8 cellular contexts compared by ENCODE assay signal in genomic region chr12:123365141-123365917, GRCh38. TPM values are rescaled to one million over a fixed set of nuclear protein-coding genes. Genes with fewer than 3 reads are reported as not detected.
DNase-seq lines count a peak whose midpoint lies in the region; ATAC-seq and TF ChIP-seq lines count a peak whose summit lies in the region.

No MANE protein-coding gene starts in this region.

- H2AFZ ChIP-seq in parathyroid adenoma, result peak overlapping the region; percentile 99

- TF ChIP-seq EP300 in transverse colon (IDR thresholded peaks at IDR 0.05; ENCODE audit: low read depth), result no peak

- ATAC-seq in HG02642 (IDR thresholded peaks at IDR 0.05; ENCODE audit: poor library complexity, unreplicated experiment), result peak; percentile 74

- peak overlapping the region; percentile 97 for H3K9ac ChIP-seq in parathyroid adenoma

- peak; percentile 68 for TF ChIP-seq POLR2A in transverse colon (IDR thresholded peaks at IDR 0.05)

- peak overlapping the region; percentile 70 for H3K4me3 ChIP-seq in GM12865 (ENCODE audit: low read depth, low read length)
- peak overlapping the region; percentile 95 for H3K4me3 ChIP-seq in cardiac muscle cell
- H3K4me3 ChIP-seq in parathyroid adenoma (ENCODE audit: low read depth, low read length), result peak overlapping the region; percentile 94
- peak overlapping the region; percentile 81 to 87 (median 83) for H3K4me3 ChIP-seq in transverse colon

- H3K4me1 ChIP-seq in cardiac muscle cell (ENCODE audit: low read depth) (peaks cover 11% of the 10 kb centered on the region), parathyroid adenoma (peaks cover 6% of the 10 kb centered on the region), transverse colon (peaks cover 4 to 33% (median 14%) of the 10 kb centered on the region in 4 donors)

- in situ Hi-C loops in transverse colon (cut with MboI; ENCODE audit: low pct_ligation_motif_present in 1 of 4, low pct_unique_long_range_greater_than_20kb in 1 of 4, low sequenced_read_pairs in 3 of 4), result loop anchor here in 1 of 4 donors (10.0 kb wide), 1 partner anchor 101 kb away; no protein-coding TSS in a partner anchor

- WGBS in transverse colon (ENCODE audit: low coverage in 1 of 2), 2 donors, result 0 to 1% methylated on average over 8 to 49 of the region's 50 CpGs

- H3K36me3 ChIP-seq in cardiac muscle cell, result no peaks in the 10 kb centered on the region
- no peaks in the 10 kb centered on the region for H3K36me3 ChIP-seq in parathyroid adenoma (ENCODE audit: control insufficient read depth, insufficient read depth, low read length)
- no peaks in the 10 kb centered on the region for H3K36me3 ChIP-seq in transverse colon

- H3K79me2 ChIP-seq in parathyroid adenoma, result peaks cover 20% of the 10 kb centered on the region

- intact Hi-C loops in transverse colon (cut with DNase I; ENCODE audit: low total_unique reads), result loop anchor here (2.0 kb wide), 1 partner anchor 23 kb away; no protein-coding TSS in a partner anchor

- DNase-seq in GM12865 (ENCODE audit: low read depth) (peak; percentile 99), NCI-H1105 (lab: John Stamatoyannopoulos, UW) (peak; percentile 99), SKM-1 treated with dmso at 0.1 percent for 144 hours (lab: John Stamatoyannopoulos, UW; ENCODE audit: unreplicated experiment) (peak; percentile 90), cardiac muscle cell (ENCODE audit: low read depth in 1 of 2, low spot score in 1 of 2) (peak; percentile 99), transverse colon (peak; percentile 99)
- peak; percentile 93 for DNase-seq in activated naive CD8-positive, alpha-beta T cell treated with anti-CD3 and anti-CD28 coated beads, Interleukin-2, amount 50 U/mL, for 16 hours (ENCODE audit: low read depth, low spot score)

- H3K27me3 ChIP-seq in cardiac muscle cell (no peaks in the 10 kb centered on the region), parathyroid adenoma (ENCODE audit: control insufficient read depth, insufficient read depth, low read length) (no peaks in the 10 kb centered on the region), transverse colon (no peaks in the 10 kb centered on the region)

- TF ChIP-seq CTCF in GM12865 (IDR thresholded peaks at IDR 0.05; ENCODE audit: insufficient read depth, low read depth, low read length, missing control alignments) (peak; percentile 84), cardiac muscle cell (IDR thresholded peaks at IDR 0.05; ENCODE audit: low read depth, low read length) (peak; percentile 91), parathyroid adenoma (IDR thresholded peaks at IDR 0.05) (peak; percentile 76), transverse colon (IDR thresholded peaks at IDR 0.05) (peak; percentile 65 to 92 (median 76))

- H3K9me3 ChIP-seq in cardiac muscle cell (ENCODE audit: low read depth) (no peaks in the 10 kb centered on the region), parathyroid adenoma (ENCODE audit: control insufficient read depth, low read length) (no peaks in the 10 kb centered on the region), transverse colon (no peaks in the 10 kb centered on the region)

- peak overlapping the region; percentile 90 for H3K4me2 ChIP-seq in parathyroid adenoma (ENCODE audit: low read length)

- H3K27ac ChIP-seq in cardiac muscle cell (peak overlapping the region; percentile 94), parathyroid adenoma (peak overlapping the region; percentile 99), transverse colon (peak overlapping the region; percentile 93 to 98 (median 96))

RNA-seq across cellular contexts. Expression of gene SBNO1, which starts 0.7 kb away (rescaled TPM):
- total RNA-seq in cardiac muscle cell (10.3 and 17.7 TPM in 2 replicates), transverse colon (10 to 100 TPM; 14.6 to 26.9 (median 23.8) TPM)
- polyA plus RNA-seq in cardiac muscle cell, result 10.4 and 21.4 TPM in 2 replicates

RNA-seq across cellular contexts. Expression of gene KMT5A, which starts 18.6 kb away (rescaled TPM):
- total RNA-seq in cardiac muscle cell, result 34.2 and 63.3 TPM in 2 replicates
- polyA plus RNA-seq in cardiac muscle cell, result 35.4 and 48.3 TPM in 2 replicates
- 10 to 100 TPM; 32.9 to 43.8 (median 34.4) TPM for total RNA-seq in transverse colon

Comparison
In these comparisons a context has a peak if more than half of its experiments do, and no peak if none do; other contexts are left out.
1. Peak in every context shown above with its lines: DNase-seq, ATAC-seq, H3K4me3 ChIP-seq and H3K27ac ChIP-seq.